Comparison of ENCODE assay signal across 11 cellular contexts in genomic region chr3:126528800-126529541, GRCh38. TPM values are rescaled to one million over a fixed set of nuclear protein-coding genes. Genes with fewer than 3 reads are reported as not detected.
DNase-seq lines count a peak whose midpoint lies in the region; ATAC-seq lines count a peak whose summit lies in the region.
"Had no signal": no experiment of that assay in that cellular context is flagged by ENCODE, and none has a peak within 500 bp of the region (broad histone marks: within the 10 kb centered on the region; RNA-seq: fewer than 3 reads in every experiment).

No MANE protein-coding gene starts in this region.

- H3K36me3 ChIP-seq in neuronal stem cell (replicated peaks in 1 of 2; ENCODE audit: control insufficient read depth in 2 of 2, insufficient read depth in 2 of 2, low read length in 2 of 2) (no peaks in the 10 kb centered on the region), mesendoderm (ENCODE audit: control insufficient read depth, insufficient read depth, low read length) (no peaks in the 10 kb centered on the region)

- H3K4me3 ChIP-seq in neuronal stem cell (ENCODE audit: low read length in 2 of 2) (no peak overlapping the region), mesendoderm (ENCODE audit: low read length) (no peak overlapping the region)
- H3K4me3 ChIP-seq: K562 had no signal

- H4K91ac ChIP-seq in neuronal stem cell (ENCODE audit: low read depth, low read length, poor library complexity) = no peak overlapping the region

- WGBS in neuronal stem cell (ENCODE audit: extremely low coverage in 2 of 2, insufficient read length in 2 of 2, insufficient replicate concordance in 1 of 2), 2 donors = no CpG with 5 or more reads among the region's 14 CpGs
- WGBS in mesendoderm (ENCODE audit: extremely low coverage, insufficient coverage, low lambda C conversion rate) = no CpG with 5 or more reads among the region's 14 CpGs

- H3K4me2 ChIP-seq in neuronal stem cell (ENCODE audit: insufficient read depth, low read length, poor library complexity, severe bottlenecking) (no peak overlapping the region), mesendoderm (ENCODE audit: low read length) (no peak overlapping the region)

- H3K27me3 Mint-ChIP-seq in activated naive CD8-positive, alpha-beta T cell treated with anti-CD3 and anti-CD28 coated beads, Interleukin-2, amount 50 U/mL, for 24 hours = peaks cover 7% of the 10 kb centered on the region

- H3K27ac ChIP-seq in neuronal stem cell (replicated peaks; ENCODE audit: low read length) (no peak overlapping the region), mesendoderm (ENCODE audit: low read depth, low read length) (no peak overlapping the region)

- H3K79me1 ChIP-seq in neuronal stem cell (ENCODE audit: low read depth, low read length) (peaks cover 2% of the 10 kb centered on the region), mesendoderm (ENCODE audit: low read length) (no peaks in the 10 kb centered on the region)

- H3K4me1 ChIP-seq in neuronal stem cell (ENCODE audit: control insufficient read depth in 2 of 2, insufficient read depth in 1 of 2, low read depth in 1 of 2, low read length in 2 of 2) (peaks cover under 1 to 6% of the 10 kb centered on the region in 2 donors), mesendoderm (ENCODE audit: control insufficient read depth, low read depth, low read length) (no peaks in the 10 kb centered on the region)

- H3K36me3 Mint-ChIP-seq in activated naive CD8-positive, alpha-beta T cell treated with anti-CD3 and anti-CD28 coated beads, Interleukin-2, amount 50 U/mL, for 24 hours (ENCODE audit: low read depth) = no peaks in the 10 kb centered on the region
- H3K36me3 Mint-ChIP-seq: naive thymus-derived CD8-positive, alpha-beta T cell; stimulated activated naive B cell treated with anti-CD40 and anti-IgM and Interleukin-4, amounts not matched to agents 10 μg/mL and 1 μg/mL and 100 μg/mL, for 72 hours had no signal

- no peak overlapping the region for H3K27ac Mint-ChIP-seq in activated naive CD8-positive, alpha-beta T cell treated with anti-CD3 and anti-CD28 coated beads, Interleukin-2, amount 50 U/mL, for 24 hours
- H3K27ac Mint-ChIP-seq: stimulated activated naive B cell treated with anti-CD40 and anti-IgM and Interleukin-4, amounts not matched to agents 10 μg/mL and 1 μg/mL and 100 μg/mL, for 72 hours had no signal

- H2AK5ac ChIP-seq in neuronal stem cell (ENCODE audit: low read depth, low read length) (no peak overlapping the region), mesendoderm (ENCODE audit: low read length) (no peak overlapping the region)

- H3K79me2 ChIP-seq in mesendoderm (ENCODE audit: control insufficient read depth, insufficient read depth, low read length) = no peaks in the 10 kb centered on the region

- no peak overlapping the region for H3K56ac ChIP-seq in mesendoderm (ENCODE audit: low read length)

- peak overlapping the region; percentile 59 for H2BK15ac ChIP-seq in neuronal stem cell (ENCODE audit: low read length)
- H2BK15ac ChIP-seq in mesendoderm (replicated peaks; ENCODE audit: low read depth) = no peak overlapping the region

- H3K27me3 ChIP-seq in neuronal stem cell (ENCODE audit: control insufficient read depth in 3 of 3, insufficient read depth in 3 of 3, low read depth in 1 of 3, low read length in 3 of 3) (peaks cover 0 to 68% (median 8%) of the 10 kb centered on the region in 3 experiments), mesendoderm (ENCODE audit: insufficient read depth, low read length, poor library complexity) (no peaks in the 10 kb centered on the region)

- H3K4ac ChIP-seq in neuronal stem cell (ENCODE audit: low read length) = no peak overlapping the region
- H3K4ac ChIP-seq in mesendoderm (ENCODE audit: low read depth, low read length) = no peak overlapping the region

- H3K9me3 ChIP-seq in neuronal stem cell (replicated peaks in 1 of 2; ENCODE audit: control insufficient read depth in 2 of 2, insufficient read depth in 1 of 2, low read depth in 1 of 2, low read length in 2 of 2) = no peaks in the 10 kb centered on the region

- H3K23ac ChIP-seq in neuronal stem cell (ENCODE audit: low read depth, low read length, poor library complexity) (no peak overlapping the region), mesendoderm (ENCODE audit: low read length) (no peak overlapping the region)

- DNase-seq in CD1c-positive myeloid dendritic cell (ENCODE audit: extremely low spot score) (peak; percentile 30), NOMO-1 treated with dmso at 0.1 percent for 144 hours (lab: John Stamatoyannopoulos, UW; ENCODE audit: unreplicated experiment) (peak; percentile 66), fibroblast of the conjunctiva (ENCODE audit: low read depth) (peak; percentile 12), neuronal stem cell (ENCODE audit: low spot score) (no peak), DMS153 (lab: John Stamatoyannopoulos, UW) (no peak), mesendoderm (no peak)
- no peak for DNase-seq in activated naive CD8-positive, alpha-beta T cell treated with anti-CD3 and anti-CD28 coated beads, Interleukin-2, amount 50 U/mL, for 24 hours
- DNase-seq: stimulated activated naive B cell treated with anti-CD40 and anti-IgM and Interleukin-4, amounts not matched to agents 10 μg/mL and 1 μg/mL and 100 μg/mL, for 72 hours had no signal

- no peak overlapping the region for H3K9ac ChIP-seq in neuronal stem cell (ENCODE audit: low read depth, low read length, poor library complexity)
- H3K9ac ChIP-seq in mesendoderm (ENCODE audit: low read length) = no peak overlapping the region

- no peaks in the 10 kb centered on the region for H3K9me3 Mint-ChIP-seq in activated naive CD8-positive, alpha-beta T cell treated with anti-CD3 and anti-CD28 coated beads, Interleukin-2, amount 50 U/mL, for 24 hours
- H3K9me3 Mint-ChIP-seq: naive thymus-derived CD8-positive, alpha-beta T cell; stimulated activated naive B cell treated with anti-CD40 and anti-IgM and Interleukin-4, amounts not matched to agents 10 μg/mL and 1 μg/mL and 100 μg/mL, for 72 hours had no signal

- no peaks in the 10 kb centered on the region for H3K4me1 Mint-ChIP-seq in activated naive CD8-positive, alpha-beta T cell treated with anti-CD3 and anti-CD28 coated beads, Interleukin-2, amount 50 U/mL, for 24 hours

- H2BK120ac ChIP-seq in neuronal stem cell (ENCODE audit: low read depth, low read length) = no peak overlapping the region
- no peak overlapping the region for H2BK120ac ChIP-seq in mesendoderm (ENCODE audit: low read depth, low read length)

- peak overlapping the region; percentile 27 for H3K14ac ChIP-seq in neuronal stem cell (ENCODE audit: low read length)

- H3K18ac ChIP-seq in neuronal stem cell (ENCODE audit: low read length) (peak overlapping the region; percentile 51), mesendoderm (ENCODE audit: low read length) (no peak overlapping the region)

- no peak overlapping the region for H3K4me3 Mint-ChIP-seq in activated naive CD8-positive, alpha-beta T cell treated with anti-CD3 and anti-CD28 coated beads, Interleukin-2, amount 50 U/mL, for 24 hours
- H3K4me3 Mint-ChIP-seq: naive thymus-derived CD8-positive, alpha-beta T cell; stimulated activated naive B cell treated with anti-CD40 and anti-IgM and Interleukin-4, amounts not matched to agents 10 μg/mL and 1 μg/mL and 100 μg/mL, for 72 hours had no signal

- H4K5ac ChIP-seq in mesendoderm (ENCODE audit: low read length) = no peak overlapping the region

- H2BK5ac ChIP-seq in neuronal stem cell (ENCODE audit: low read length) (no peak overlapping the region), mesendoderm (ENCODE audit: low read length) (no peak overlapping the region)

- no peak for ATAC-seq in HG02763 (IDR thresholded peaks at IDR 0.05; ENCODE audit: unreplicated experiment)
- ATAC-seq in activated naive CD8-positive, alpha-beta T cell treated with anti-CD3 and anti-CD28 coated beads, Interleukin-2, amount 50 U/mL, for 24 hours = no peak
- ATAC-seq: K562; naive thymus-derived CD8-positive, alpha-beta T cell; stimulated activated naive B cell treated with anti-CD40 and anti-IgM and Interleukin-4, amounts not matched to agents 10 μg/mL and 1 μg/mL and 100 μg/mL, for 72 hours had no signal

- H4K8ac ChIP-seq in neuronal stem cell (ENCODE audit: low read depth, low read length) (no peak overlapping the region), mesendoderm (ENCODE audit: low read depth, low read length) (no peak overlapping the region)

- H2AFZ ChIP-seq in neuronal stem cell (ENCODE audit: low read length) = no peak overlapping the region

- H2BK12ac ChIP-seq in neuronal stem cell (ENCODE audit: low read length) = no peak overlapping the region

RNA-seq across cellular contexts. Expression of gene CHST13, which starts 5.0 kb away (rescaled TPM):
- 1.4 TPM for polyA plus RNA-seq in neuronal stem cell (2013, experiment 1 of 2)
- 1.6 TPM for polyA plus RNA-seq in neuronal stem cell (2013, experiment 2 of 2)
- 1.5 TPM for polyA plus RNA-seq in mesendoderm (2013, experiment 1 of 2)
- polyA plus RNA-seq in mesendoderm (2013, experiment 2 of 2) = 1.8 TPM
- polyA plus RNA-seq: K562 had no signal

RNA-seq across cellular contexts. Expression of gene UROC1, which starts 11.4 kb away (rescaled TPM):
- not detected for polyA plus RNA-seq in neuronal stem cell (2013, experiment 1 of 2)
- polyA plus RNA-seq in neuronal stem cell (2013, experiment 2 of 2) = 0.03 TPM
- 0.01 TPM for polyA plus RNA-seq in mesendoderm (2013, experiment 1 of 2)
- polyA plus RNA-seq in mesendoderm (2013, experiment 2 of 2) = not detected
- polyA plus RNA-seq: K562 had no signal

RNA-seq across cellular contexts. Expression of gene C3orf22, which starts 29.8 kb away (rescaled TPM):
- polyA plus RNA-seq in neuronal stem cell (2013, experiment 1 of 2) = 0.03 TPM
- not detected for polyA plus RNA-seq in neuronal stem cell (2013, experiment 2 of 2)
- polyA plus RNA-seq in mesendoderm (2013, experiment 1 of 2) = not detected
- polyA plus RNA-seq in mesendoderm (2013, experiment 2 of 2) = not detected
- polyA plus RNA-seq: K562; naive thymus-derived CD8-positive, alpha-beta T cell had no signal

RNA-seq across cellular contexts. Expression of gene ZXDC, which starts 53.3 kb away (rescaled TPM):
- 9.3 TPM for polyA plus RNA-seq in neuronal stem cell (2013, experiment 1 of 2)
- polyA plus RNA-seq in neuronal stem cell (2013, experiment 2 of 2) = 9.8 TPM
- 9.7 TPM for polyA plus RNA-seq in mesendoderm (2013, experiment 1 of 2)
- polyA plus RNA-seq in mesendoderm (2013, experiment 2 of 2) = 10.0 TPM

Comparison
In these comparisons a context has a peak if more than half of its experiments do, and no peak if none do; other contexts are left out.
1. DNase-seq: peak in CD1c-positive myeloid dendritic cell (single experiment), NOMO-1 treated with dmso at 0.1 percent for 144 hours (single experiment) and fibroblast of the conjunctiva (single experiment); none in neuronal stem cell (single experiment), activated naive CD8-positive, alpha-beta T cell treated with anti-CD3 and anti-CD28 coated beads, Interleukin-2, amount 50 U/mL, for 24 hours (single experiment), DMS153 (single experiment) and mesendoderm (single experiment).